35 cellular contexts compared by ENCODE assay signal in the genomic region with DNA sequence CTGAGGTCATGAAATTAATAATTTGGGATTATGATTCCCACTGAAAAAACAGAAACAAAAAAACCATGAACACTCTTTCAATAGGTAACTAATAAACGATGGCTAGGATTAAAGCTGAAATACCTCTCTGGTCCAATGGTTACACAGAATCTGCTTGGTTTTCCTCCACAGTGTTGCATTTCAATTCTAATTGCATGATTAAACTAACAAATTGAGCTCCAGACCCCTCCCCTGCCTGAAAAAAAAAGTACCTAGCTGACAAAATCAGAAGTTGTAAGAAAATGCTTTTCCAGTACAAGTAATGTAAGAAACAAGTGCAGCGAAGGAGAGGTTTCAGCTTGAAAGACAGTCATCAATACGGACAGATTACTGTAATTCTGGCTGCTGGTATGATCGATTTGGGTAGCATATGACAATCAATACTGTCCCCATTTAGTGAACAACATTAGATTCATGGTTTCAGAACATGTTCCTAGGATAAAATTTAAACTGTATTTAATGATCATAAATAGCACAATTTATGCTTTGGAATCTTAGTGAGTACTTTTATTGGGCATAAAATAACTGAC. TPM values are rescaled to one million over a fixed set of nuclear protein-coding genes. Genes with fewer than 3 reads are reported as not detected.
"Had no signal": no experiment of that assay in that cellular context is flagged by ENCODE, and none has a peak within 500 bp of the region (broad histone marks: within the 10 kb centered on the region; RNA-seq: fewer than 3 reads in every experiment).

No MANE protein-coding gene starts in this region.

- DNase-seq: activated B cell treated with CpG ODN at 0.5 μM for 24 hours; activated CD4-positive, alpha-beta T cell treated with anti-CD3 and anti-CD28 coated beads for 48 hours; activated CD4-positive, alpha-beta T cell treated with anti-CD3 and anti-CD28 coated beads, Interleukin-2, amount 50 U/mL, for 1 hour; activated CD4-positive, alpha-beta T cell treated with anti-CD3 and anti-CD28 coated beads, Interleukin-2, amount 50 U/mL, for 48 hours; activated CD8-positive, alpha-beta memory T cell treated with anti-CD3 and anti-CD28 coated beads for 24 hours; activated CD8-positive, alpha-beta T cell treated with anti-CD3 and anti-CD28 coated beads for 36 hours; activated effector memory CD4-positive, alpha-beta T cell treated with anti-CD3 and anti-CD28 coated beads, Interleukin-2, amount 50 U/mL, for 16 hours; activated naive CD4-positive, alpha-beta T cell treated with anti-CD3 and anti-CD28 coated beads for 36 hours; activated naive CD8-positive, alpha-beta T cell treated with anti-CD3 and anti-CD28 coated beads for 36 hours; activated naive CD8-positive, alpha-beta T cell treated with anti-CD3 and anti-CD28 coated beads, Interleukin-2, amount 50 U/mL, for 24 hours; activated T-cell treated with anti-CD3 and anti-CD28 coated beads, Interleukin-2, amount 50 U/mL, for 1 hour; activated T-cell treated with anti-CD3 and anti-CD28 coated beads, Interleukin-2, amount 50 U/mL, for 48 hours; adrenal gland; amygdala; aorta; body of pancreas; caudate nucleus; cortex of kidney; dermis blood vessel endothelial cell; effector CD4-positive, alpha-beta T cell; effector memory CD8-positive, alpha-beta T cell; esophagus squamous epithelium; foreskin melanocyte; head of caudate nucleus; T-helper 1 cell; T-helper 17 cell; T1000; WERI-Rb-1 had no signal

- H3K4me3 ChIP-seq: adrenal gland, body of pancreas, esophagus squamous epithelium, gastroesophageal sphincter had no signal

RNA-seq across cellular contexts. Expression of a gene that starts 32.0 kb away (rescaled TPM):
- total RNA-seq: activated B cell treated with CpG ODN at 0.5 μM for 24 hours; activated CD8-positive, alpha-beta T cell treated with anti-CD3 and anti-CD28 coated beads for 36 hours; activated naive CD4-positive, alpha-beta T cell treated with anti-CD3 and anti-CD28 coated beads for 36 hours; activated naive CD8-positive, alpha-beta T cell treated with anti-CD3 and anti-CD28 coated beads for 36 hours; activated T-helper 1 cell treated with anti-CD3 and anti-CD28 coated beads, Interleukin-12 subunit alpha, Interleukin-12 subunit beta, Interleukin-2, Interleukin-4 antibody, amounts not matched to agents 30 ng/mL and 10 ng/mL and 1 ng/mL, durations not matched to agents 14 hours and 24 hours and 36 hours; activated T-helper 2 cell treated with anti-CD3 and anti-CD28 coated beads, Interferon-gamma antibody, Interleukin-2, Interleukin-4, amounts not matched to agents 10 μg/mL and 5 μg/mL and 100 μg/mL, durations not matched to agents 14 hours and 24 hours and 36 hours; aorta; body of pancreas; chondrocyte; dermis blood vessel endothelial cell; esophagus squamous epithelium; fibroblast of lung; fibroblast of villous mesenchyme; glomerular endothelial cell; T-helper 17 cell had no signal
